ENCODE assay signal across 22 cellular contexts in genomic region chr21:38267136-38267535, GRCh38. TPM values are rescaled to one million over a fixed set of nuclear protein-coding genes. Genes with fewer than 3 reads are reported as not detected.
A peak's percentile ranks its signal among the peaks of the same experiment; 100 is the strongest.
DNase-seq lines count a peak whose midpoint lies in the region; ATAC-seq and TF ChIP-seq lines count a peak whose summit lies in the region.
"Had no signal": no experiment of that assay in that cellular context is flagged by ENCODE, and none has a peak within 500 bp of the region (broad histone marks: within the 10 kb centered on the region; RNA-seq: fewer than 3 reads in every experiment).

No MANE protein-coding gene starts in this region.

- H3K4me1 ChIP-seq in KMS-11 (ENCODE audit: low read depth, poor library complexity, severe bottlenecking) (peaks cover 49% of the 10 kb centered on the region), lower lobe of right lung (peaks cover 57% of the 10 kb centered on the region)
- H3K4me1 ChIP-seq: gastrocnemius medialis, left ventricle myocardium inferior, parathyroid adenoma had no signal

- H3K27ac ChIP-seq in KMS-11 (peak overlapping the region; percentile 88; the same call in 1 of the 2 replicates), lower lobe of right lung (peak overlapping the region; percentile 34)
- H3K27ac ChIP-seq: cardiac muscle cell, gastrocnemius medialis, left ventricle myocardium inferior, parathyroid adenoma, transverse colon had no signal

- no peak overlapping the region for H3K4me3 Mint-ChIP-seq in natural killer cell
- no peak overlapping the region for H3K4me3 Mint-ChIP-seq in activated T-cell treated with anti-CD3 and anti-CD28 coated beads, Interleukin-2, amount 50 U/mL, for 24 hours
- H3K4me3 Mint-ChIP-seq: activated CD8-positive, alpha-beta T cell treated with anti-CD3 and anti-CD28 coated beads for 36 hours; activated naive CD8-positive, alpha-beta T cell treated with anti-CD3 and anti-CD28 coated beads, Interleukin-2, amount 50 U/mL, for 24 hours; activated T-cell treated with anti-CD3 and anti-CD28 coated beads, Interleukin-2, amount 50 U/mL, for 72 hours; stimulated activated effector memory CD8-positive, alpha-beta T cell treated with anti-CD3 and anti-CD28 coated beads, Interleukin-12 subunit alpha, Interleukin-12 subunit beta, amount 100 ng/mL, for 72 hours had no signal

- H3K36me3 ChIP-seq in KMS-11 (ENCODE audit: insufficient read depth) (no peaks in the 10 kb centered on the region), lower lobe of right lung (no peaks in the 10 kb centered on the region), H7 (replicated peaks; ENCODE audit: control insufficient read depth, insufficient read depth, low read length) (no peaks in the 10 kb centered on the region)
- H3K36me3 ChIP-seq: cardiac muscle cell, gastrocnemius medialis, left ventricle myocardium inferior, spleen, transverse colon had no signal

- H3K27ac Mint-ChIP-seq in natural killer cell = no peak overlapping the region
- H3K27ac Mint-ChIP-seq in activated T-cell treated with anti-CD3 and anti-CD28 coated beads, Interleukin-2, amount 50 U/mL, for 24 hours = no peak overlapping the region
- H3K27ac Mint-ChIP-seq: activated CD8-positive, alpha-beta T cell treated with anti-CD3 and anti-CD28 coated beads for 36 hours; activated naive CD8-positive, alpha-beta T cell treated with anti-CD3 and anti-CD28 coated beads, Interleukin-2, amount 50 U/mL, for 24 hours; activated T-cell treated with anti-CD3 and anti-CD28 coated beads, Interleukin-2, amount 50 U/mL, for 72 hours; stimulated activated effector memory CD8-positive, alpha-beta T cell treated with anti-CD3 and anti-CD28 coated beads, Interleukin-12 subunit alpha, Interleukin-12 subunit beta, amount 100 ng/mL, for 72 hours had no signal

- no peak overlapping the region for H3K9ac ChIP-seq in KMS-11
- H3K9ac ChIP-seq: parathyroid adenoma had no signal

- H3K27me3 Mint-ChIP-seq in natural killer cell (ENCODE audit: low read depth in 2 of 2) = peaks cover 15 to 18% of the 10 kb centered on the region in 2 donors
- H3K27me3 Mint-ChIP-seq in activated T-cell treated with anti-CD3 and anti-CD28 coated beads, Interleukin-2, amount 50 U/mL, for 24 hours = peaks cover 19% of the 10 kb centered on the region
- H3K27me3 Mint-ChIP-seq: activated CD8-positive, alpha-beta T cell treated with anti-CD3 and anti-CD28 coated beads for 36 hours had no signal

- no peak for TF ChIP-seq CTCF in KMS-11 (conservative IDR thresholded peaks at IDR 0.05; ENCODE audit: low read depth, low read length)
- TF ChIP-seq CTCF in epithelial cell of proximal tubule (conservative IDR thresholded peaks at IDR 0.05; ENCODE audit: low read depth, low read length) = no peak
- no peak for TF ChIP-seq CTCF in lower lobe of right lung (IDR thresholded peaks at IDR 0.05)
- TF ChIP-seq CTCF in natural killer cell (IDR thresholded peaks at IDR 0.05) = no peak

- H3K4me1 Mint-ChIP-seq in natural killer cell = no peaks in the 10 kb centered on the region
- H3K4me1 Mint-ChIP-seq in activated T-cell treated with anti-CD3 and anti-CD28 coated beads, Interleukin-2, amount 50 U/mL, for 24 hours (ENCODE audit: low read depth) = peaks cover 33% of the 10 kb centered on the region
- H3K4me1 Mint-ChIP-seq: stimulated activated effector memory CD8-positive, alpha-beta T cell treated with anti-CD3 and anti-CD28 coated beads, Interleukin-12 subunit alpha, Interleukin-12 subunit beta, amount 100 ng/mL, for 72 hours had no signal

- DNase-seq in A172 (ENCODE audit: low spot score) (peak; percentile 33), epithelial cell of proximal tubule (ENCODE audit: low read depth) (no peak), lower lobe of right lung (no peak), natural killer cell (no peak), NCI-H69 (lab: John Stamatoyannopoulos, UW) (no peak), H7 (no peak)
- DNase-seq in activated T-cell treated with anti-CD3 and anti-CD28 coated beads, Interleukin-2, amount 50 U/mL, for 24 hours = no peak
- DNase-seq: activated CD8-positive, alpha-beta T cell treated with anti-CD3 and anti-CD28 coated beads for 36 hours; activated naive CD8-positive, alpha-beta T cell treated with anti-CD3 and anti-CD28 coated beads, Interleukin-2, amount 50 U/mL, for 24 hours; activated T-cell treated with anti-CD3 and anti-CD28 coated beads, Interleukin-2, amount 50 U/mL, for 72 hours; effector memory CD4-positive, alpha-beta T cell; gastrocnemius medialis; left ventricle myocardium inferior; NCI-H187; NCI-H446 treated with DMSO at 0.1 percent for 48 hours; spleen; T-helper 1 cell; transverse colon had no signal

- no peaks in the 10 kb centered on the region for H3K9me3 ChIP-seq in lower lobe of right lung
- H3K9me3 ChIP-seq: gastrocnemius medialis, left ventricle myocardium inferior, spleen, transverse colon had no signal

- no peaks in the 10 kb centered on the region for H3K36me3 Mint-ChIP-seq in natural killer cell
- no peaks in the 10 kb centered on the region for H3K36me3 Mint-ChIP-seq in activated T-cell treated with anti-CD3 and anti-CD28 coated beads, Interleukin-2, amount 50 U/mL, for 24 hours (ENCODE audit: low read depth)
- H3K36me3 Mint-ChIP-seq: stimulated activated effector memory CD8-positive, alpha-beta T cell treated with anti-CD3 and anti-CD28 coated beads, Interleukin-12 subunit alpha, Interleukin-12 subunit beta, amount 100 ng/mL, for 72 hours had no signal

- H2AFZ ChIP-seq in KMS-11 (ENCODE audit: low read depth) = 0 out of 2 replicates have a peak overlapping the region, but pooled peaks have one; percentile 71
- H2AFZ ChIP-seq: parathyroid adenoma had no signal

- no peaks in the 10 kb centered on the region for H3K9me3 Mint-ChIP-seq in natural killer cell
- H3K9me3 Mint-ChIP-seq in activated T-cell treated with anti-CD3 and anti-CD28 coated beads, Interleukin-2, amount 50 U/mL, for 24 hours = no peaks in the 10 kb centered on the region
- H3K9me3 Mint-ChIP-seq: activated CD8-positive, alpha-beta T cell treated with anti-CD3 and anti-CD28 coated beads for 36 hours; activated naive CD8-positive, alpha-beta T cell treated with anti-CD3 and anti-CD28 coated beads, Interleukin-2, amount 50 U/mL, for 24 hours; stimulated activated effector memory CD8-positive, alpha-beta T cell treated with anti-CD3 and anti-CD28 coated beads, Interleukin-12 subunit alpha, Interleukin-12 subunit beta, amount 100 ng/mL, for 72 hours had no signal

- intact Hi-C loops in lower lobe of right lung (cut with DNase I) (no loop called here), natural killer cell (cut with micrococcal nuclease) (no loop called here)

- no peak overlapping the region for H3K4me3 ChIP-seq in KMS-11 (IDR thresholded peaks at IDR 0.05; ENCODE audit: insufficient read depth, low read depth, low read length)
- H3K4me3 ChIP-seq in epithelial cell of proximal tubule (ENCODE audit: low read depth, low read length) = peak overlapping the region; percentile 2
- H3K4me3 ChIP-seq in lower lobe of right lung = no peak overlapping the region
- no peak overlapping the region for H3K4me3 ChIP-seq in H7 (ENCODE audit: insufficient read depth, low read depth, low read length)
- H3K4me3 ChIP-seq: cardiac muscle cell, gastrocnemius medialis, left ventricle myocardium inferior, spleen, transverse colon had no signal

- H3K79me2 ChIP-seq in KMS-11 (ENCODE audit: insufficient read depth, low read depth) = no peaks in the 10 kb centered on the region
- H3K79me2 ChIP-seq: parathyroid adenoma had no signal

- H3K27me3 ChIP-seq in KMS-11 (ENCODE audit: insufficient read depth, low read depth) (no peaks in the 10 kb centered on the region), lower lobe of right lung (ENCODE audit: low read depth) (no peaks in the 10 kb centered on the region), H7 (ENCODE audit: control insufficient read depth, insufficient read depth, low read length) (no peaks in the 10 kb centered on the region)
- H3K27me3 ChIP-seq: cardiac muscle cell, gastrocnemius medialis, transverse colon had no signal

- ATAC-seq in lower lobe of right lung (no peak), natural killer cell (no peak)
- ATAC-seq: activated CD8-positive, alpha-beta T cell treated with anti-CD3 and anti-CD28 coated beads for 36 hours; activated naive CD8-positive, alpha-beta T cell treated with anti-CD3 and anti-CD28 coated beads, Interleukin-2, amount 50 U/mL, for 24 hours; activated T-cell treated with anti-CD3 and anti-CD28 coated beads, Interleukin-2, amount 50 U/mL, for 72 hours; gastrocnemius medialis; stimulated activated effector memory CD8-positive, alpha-beta T cell treated with anti-CD3 and anti-CD28 coated beads, Interleukin-12 subunit alpha, Interleukin-12 subunit beta, amount 100 ng/mL, for 72 hours had no signal

- H3K4me2 ChIP-seq in KMS-11 = peak overlapping the region; percentile 79; the same call in 1 of the 2 replicates

- no peaks in the 10 kb centered on the region for H4K20me1 ChIP-seq in KMS-11 (ENCODE audit: insufficient read depth)

RNA-seq across cellular contexts. Expression of gene KCNJ15, which starts 10.3 kb away (rescaled TPM):
- 0.16 TPM in 1 of 2 replicates, not detected in the other for total RNA-seq in A172 (2014; rRNA removed; shearing (Covaris generic))
- 38.9 and 40.8 TPM in 2 replicates for total RNA-seq in epithelial cell of proximal tubule
- total RNA-seq in lower lobe of right lung = 62.7 TPM
- total RNA-seq in natural killer cell = 1 to 10 TPM in 1 of 3 donors, not detected in 2; 1.9 TPM
- total RNA-seq in H7 (2014; rRNA removed; shearing (Covaris generic)) = 0.33 TPM in 1 of 2 replicates, not detected in the other
- total RNA-seq: cardiac muscle cell had no signal

Comparison
In these comparisons a context has a peak if more than half of its experiments do, and no peak if none do; other contexts are left out.
1. RNA of gene KCNJ15, which starts 10.3 kb away (total RNA-seq): 62.7 TPM in lower lobe of right lung (single experiment) and 38.9 to 40.8 TPM in epithelial cell of proximal tubule; 1.9 TPM in natural killer cell, 0.16 TPM in A172 and 0.33 TPM in H7; every median in the first group is over 10 times any median in the second.